ENCODE assay signal across 19 cellular contexts in genomic region chr7:108054537-108054936, GRCh38.
"Had no signal": no experiment of that assay in that cellular context is flagged by ENCODE, and none has a peak within 500 bp of the region (broad histone marks: within the 10 kb centered on the region; RNA-seq: fewer than 3 reads in every experiment).

No MANE protein-coding gene starts in this region.

- H3K9me3 ChIP-seq: esophagus squamous epithelium, neutrophil, psoas muscle, sigmoid colon, testis, tibial nerve, upper lobe of right lung, vagina had no signal

- H3K27ac ChIP-seq: esophagus squamous epithelium, foreskin keratinocyte, hepatocyte, neutrophil, psoas muscle, sigmoid colon, skin epidermis, testis, tibial nerve, upper lobe of right lung, vagina had no signal

- ATAC-seq: effector memory CD8-positive, alpha-beta T cell; foreskin keratinocyte; naive thymus-derived CD8-positive, alpha-beta T cell; psoas muscle; stimulated activated naive B cell treated with anti-CD40 and anti-IgM and Interleukin-4, amounts not matched to agents 10 μg/mL and 1 μg/mL and 100 μg/mL, for 72 hours; stimulated activated naive CD8-positive, alpha-beta T cell treated with anti-CD3 and anti-CD28 coated beads, Interleukin-15, amount 100 ng/mL, for 72 hours; upper lobe of right lung had no signal

- H3K4me3 ChIP-seq: esophagus squamous epithelium, hepatocyte, psoas muscle, sigmoid colon, skin epidermis, testis, tibial nerve, upper lobe of right lung, vagina had no signal

- H3K4me1 ChIP-seq: foreskin keratinocyte, psoas muscle, testis, tibial nerve, upper lobe of right lung, vagina had no signal

- DNase-seq: effector memory CD8-positive, alpha-beta T cell; esophagus squamous epithelium; foreskin keratinocyte; head of caudate nucleus; kidney; naive thymus-derived CD8-positive, alpha-beta T cell; psoas muscle; sigmoid colon; stimulated activated CD4-positive, alpha-beta T cell treated with anti-CD3 and anti-CD28 coated beads, Interleukin-2, amount 100 ng/mL, for 24 hours; stimulated activated CD4-positive, alpha-beta T cell treated with anti-CD3 and anti-CD28 coated beads, Interleukin-4, amount 100 ng/mL, for 4 hours; stimulated activated naive B cell treated with anti-CD40 and anti-IgM and Interleukin-4, amounts not matched to agents 10 μg/mL and 1 μg/mL and 100 μg/mL, for 72 hours; stimulated activated naive CD8-positive, alpha-beta T cell treated with anti-CD3 and anti-CD28 coated beads, Interleukin-15, amount 100 ng/mL, for 72 hours; testis; upper lobe of right lung had no signal

- FAIRE-seq: kidney had no signal

- H2AFZ ChIP-seq: hepatocyte had no signal

- H3K36me3 ChIP-seq: esophagus squamous epithelium, neutrophil, sigmoid colon, tibial nerve, upper lobe of right lung, vagina had no signal

- H3K79me2 ChIP-seq: hepatocyte had no signal

- H3K4me2 ChIP-seq: hepatocyte had no signal

- H3K27me3 ChIP-seq: esophagus squamous epithelium, foreskin keratinocyte, hepatocyte, neutrophil, sigmoid colon, testis, tibial nerve, upper lobe of right lung, vagina had no signal
